ENCODE assay signal across 14 cellular contexts in the genomic region with DNA sequence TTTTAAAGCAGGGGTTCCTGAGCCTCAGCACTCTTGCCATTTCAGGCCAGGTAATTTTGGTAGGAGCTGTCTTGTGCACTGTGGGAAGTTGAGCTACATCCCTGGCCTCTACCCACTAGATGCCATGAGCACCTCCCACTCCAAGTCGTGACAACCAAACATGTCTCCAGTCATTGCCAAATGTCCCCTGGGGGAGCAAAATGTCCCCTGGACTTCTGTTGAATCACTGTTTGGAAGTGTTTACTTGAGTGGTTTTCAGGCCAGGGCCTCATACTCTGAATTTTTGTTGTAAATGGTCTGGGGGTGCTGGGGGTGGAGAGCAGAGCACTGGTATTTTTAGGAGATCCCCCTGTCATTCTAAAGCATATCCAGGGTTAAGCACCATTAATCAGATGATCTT. TPM values are rescaled to one million over a fixed set of nuclear protein-coding genes. Genes with fewer than 3 reads are reported as not detected.
DNase-seq lines count a peak whose midpoint lies in the region; ATAC-seq and TF ChIP-seq lines count a peak whose summit lies in the region.
"Had no signal": no experiment of that assay in that cellular context is flagged by ENCODE, and none has a peak within 500 bp of the region (broad histone marks: within the 10 kb centered on the region; RNA-seq: fewer than 3 reads in every experiment).

No MANE protein-coding gene starts in this region.

- H3K27ac ChIP-seq in breast epithelium (peak overlapping the region; percentile 54 to 69), mammary epithelial cell (ENCODE audit: insufficient read depth, low read depth, low read length) (no peak overlapping the region)
- H3K27ac ChIP-seq: gastrocnemius medialis, WERI-Rb-1 had no signal

- H3K79me2 ChIP-seq in mammary epithelial cell (ENCODE audit: insufficient read depth, low read length) = no peaks in the 10 kb centered on the region

- H3K36me3 ChIP-seq in breast epithelium = no peaks in the 10 kb centered on the region
- H3K36me3 ChIP-seq in mammary epithelial cell (ENCODE audit: insufficient read depth, low read length) = no peaks in the 10 kb centered on the region
- H3K36me3 ChIP-seq: gastrocnemius medialis, WERI-Rb-1 had no signal

- peaks cover 25 to 45% of the 10 kb centered on the region in 2 donors for H3K4me1 Mint-ChIP-seq in effector memory CD8-positive, alpha-beta T cell (ENCODE audit: low read depth in 2 of 2)
- H3K4me1 Mint-ChIP-seq in stimulated activated naive B cell treated with anti-CD40 and anti-IgM and Interleukin-4, amounts not matched to agents 10 μg/mL and 1 μg/mL and 100 μg/mL, for 72 hours = peaks cover 9 to 38% of the 10 kb centered on the region in 2 donors

- WGBS in mammary epithelial cell (ENCODE audit: low coverage, missing lambda C conversion rate) = 25% methylated on average over 1 of the region's 1 CpG

- H4K20me1 ChIP-seq in mammary epithelial cell (ENCODE audit: insufficient read depth, low read length) = no peaks in the 10 kb centered on the region

- H3K4me3 Mint-ChIP-seq in effector memory CD8-positive, alpha-beta T cell = peak overlapping the region in 1 of 2 donors; percentile 55
- H3K4me3 Mint-ChIP-seq in stimulated activated naive B cell treated with anti-CD40 and anti-IgM and Interleukin-4, amounts not matched to agents 10 μg/mL and 1 μg/mL and 100 μg/mL, for 72 hours = peak overlapping the region; percentile 9 to 12

- BruUV-seq in mammary epithelial cell (replicated peaks; lab: Mats Ljungman, UMichigan) = no TSS peak

- dilution Hi-C loops in mammary epithelial cell (cut with HindIII; ENCODE audit: low sequenced_read_pairs) = no loop called here

- H3K4me2 ChIP-seq in mammary epithelial cell (ENCODE audit: insufficient read depth, low read depth, low read length) = no peak overlapping the region

- no peaks in the 10 kb centered on the region for H3K4me1 ChIP-seq in breast epithelium
- peaks cover 4% of the 10 kb centered on the region for H3K4me1 ChIP-seq in mammary epithelial cell (ENCODE audit: insufficient read depth, low read length)
- H3K4me1 ChIP-seq: gastrocnemius medialis had no signal

- no peaks in the 10 kb centered on the region for H3K9me3 Mint-ChIP-seq in effector memory CD8-positive, alpha-beta T cell
- H3K9me3 Mint-ChIP-seq in stimulated activated naive B cell treated with anti-CD40 and anti-IgM and Interleukin-4, amounts not matched to agents 10 μg/mL and 1 μg/mL and 100 μg/mL, for 72 hours = no peaks in the 10 kb centered on the region

- H3K27me3 ChIP-seq in breast epithelium (no peaks in the 10 kb centered on the region), mammary epithelial cell (ENCODE audit: insufficient read depth, low read length) (no peaks in the 10 kb centered on the region)
- H3K27me3 ChIP-seq: gastrocnemius medialis had no signal

- no peak for TF ChIP-seq POLR2A in breast epithelium (IDR thresholded peaks at IDR 0.05)

- H3K27ac Mint-ChIP-seq in effector memory CD8-positive, alpha-beta T cell = peak overlapping the region; percentile 13 to 80
- no peak overlapping the region for H3K27ac Mint-ChIP-seq in stimulated activated naive B cell treated with anti-CD40 and anti-IgM and Interleukin-4, amounts not matched to agents 10 μg/mL and 1 μg/mL and 100 μg/mL, for 72 hours

- CTCF ChIA-PET in mammary epithelial cell (lab: Charles Lee; ENCODE audit: low non-redundant PET) = no interaction called here

- no peaks in the 10 kb centered on the region for H3K27me3 Mint-ChIP-seq in effector memory CD8-positive, alpha-beta T cell
- no peaks in the 10 kb centered on the region for H3K27me3 Mint-ChIP-seq in stimulated activated naive B cell treated with anti-CD40 and anti-IgM and Interleukin-4, amounts not matched to agents 10 μg/mL and 1 μg/mL and 100 μg/mL, for 72 hours

- DNase-seq in breast epithelium (ENCODE audit: low spot score in 2 of 2) (no peak), mammary epithelial cell (no peak), RPMI7951 (ENCODE audit: low read depth) (peak; percentile 32), inferior parietal cortex (ENCODE audit: extremely low spot score) (no peak), epidermal melanocyte (ENCODE audit: insufficient read length, low spot score) (no peak), A172 (ENCODE audit: low spot score) (no peak)
- no peak for DNase-seq in effector memory CD8-positive, alpha-beta T cell
- DNase-seq in stimulated activated naive B cell treated with anti-CD40 and anti-IgM and Interleukin-4, amounts not matched to agents 10 μg/mL and 1 μg/mL and 100 μg/mL, for 72 hours = no peak
- DNase-seq: cerebellar nuclear complex, gastrocnemius medialis, Kasumi-1, NCI-H1436, substantia nigra, WERI-Rb-1 had no signal

- no peak overlapping the region for H3K9ac ChIP-seq in mammary epithelial cell (ENCODE audit: insufficient read depth, low read length)

- TF ChIP-seq CTCF in breast epithelium (IDR thresholded peaks at IDR 0.05) (no peak), mammary epithelial cell (conservative IDR thresholded peaks at IDR 0.05 in 1 of 2, IDR thresholded peaks at IDR 0.05 in 1 of 2; ENCODE audit: extremely low read depth in 1 of 2, insufficient read depth in 1 of 2, low read depth in 1 of 2, low read length in 2 of 2) (no peak)

- no peak overlapping the region for H2AFZ ChIP-seq in mammary epithelial cell (ENCODE audit: low read depth, low read length)

- intact Hi-C loops in breast epithelium (cut with DNase I; ENCODE audit: low total_unique reads) (no loop called here), mammary epithelial cell (cut with micrococcal nuclease) (loop anchor here (5.0 kb wide), 1 partner anchor 41 kb away; no protein-coding TSS in a partner anchor)

- no peaks in the 10 kb centered on the region for H3K9me3 ChIP-seq in breast epithelium
- H3K9me3 ChIP-seq in mammary epithelial cell (replicated peaks; ENCODE audit: insufficient read depth, low read length) = no peaks in the 10 kb centered on the region
- H3K9me3 ChIP-seq: gastrocnemius medialis had no signal

- H3K4me3 ChIP-seq in breast epithelium (no peak overlapping the region), mammary epithelial cell (replicated peaks in 1 of 3; ENCODE audit: insufficient read depth in 1 of 3, low read depth in 2 of 3, low read length in 3 of 3) (no peak overlapping the region)
- H3K4me3 ChIP-seq: gastrocnemius medialis had no signal

- ATAC-seq in effector memory CD8-positive, alpha-beta T cell (replicated peaks) = no peak
- no peak for ATAC-seq in stimulated activated naive B cell treated with anti-CD40 and anti-IgM and Interleukin-4, amounts not matched to agents 10 μg/mL and 1 μg/mL and 100 μg/mL, for 72 hours (replicated peaks)
- ATAC-seq: gastrocnemius medialis had no signal

- in situ Hi-C loops in mammary epithelial cell (cut with MboI; ENCODE audit: low sequenced_read_pairs in 2 of 2) = no loop called here

- H3K36me3 Mint-ChIP-seq in effector memory CD8-positive, alpha-beta T cell (ENCODE audit: insufficient read depth) = no peaks in the 10 kb centered on the region
- no peaks in the 10 kb centered on the region for H3K36me3 Mint-ChIP-seq in stimulated activated naive B cell treated with anti-CD40 and anti-IgM and Interleukin-4, amounts not matched to agents 10 μg/mL and 1 μg/mL and 100 μg/mL, for 72 hours

RNA-seq across cellular contexts. Expression of a gene that starts 3.2 kb away (rescaled TPM):
- 10 to 100 TPM; 16.0 to 63.8 (median 32.8) TPM for total RNA-seq in breast epithelium
- 1 to 10 TPM; 1.2 to 6.0 TPM for total RNA-seq in mammary epithelial cell
- polyA plus RNA-seq in mammary epithelial cell = 9.2 TPM
- polyA minus RNA-seq in mammary epithelial cell = 15.6 TPM
- total RNA-seq in RPMI7951 (2014; rRNA removed; shearing (Covaris generic)) = 29.1 and 34.5 TPM in 2 replicates
- total RNA-seq in A172 (2014; rRNA removed; shearing (Covaris generic)) = 13.6 and 16.9 TPM in 2 replicates
